In the genomic region with DNA sequence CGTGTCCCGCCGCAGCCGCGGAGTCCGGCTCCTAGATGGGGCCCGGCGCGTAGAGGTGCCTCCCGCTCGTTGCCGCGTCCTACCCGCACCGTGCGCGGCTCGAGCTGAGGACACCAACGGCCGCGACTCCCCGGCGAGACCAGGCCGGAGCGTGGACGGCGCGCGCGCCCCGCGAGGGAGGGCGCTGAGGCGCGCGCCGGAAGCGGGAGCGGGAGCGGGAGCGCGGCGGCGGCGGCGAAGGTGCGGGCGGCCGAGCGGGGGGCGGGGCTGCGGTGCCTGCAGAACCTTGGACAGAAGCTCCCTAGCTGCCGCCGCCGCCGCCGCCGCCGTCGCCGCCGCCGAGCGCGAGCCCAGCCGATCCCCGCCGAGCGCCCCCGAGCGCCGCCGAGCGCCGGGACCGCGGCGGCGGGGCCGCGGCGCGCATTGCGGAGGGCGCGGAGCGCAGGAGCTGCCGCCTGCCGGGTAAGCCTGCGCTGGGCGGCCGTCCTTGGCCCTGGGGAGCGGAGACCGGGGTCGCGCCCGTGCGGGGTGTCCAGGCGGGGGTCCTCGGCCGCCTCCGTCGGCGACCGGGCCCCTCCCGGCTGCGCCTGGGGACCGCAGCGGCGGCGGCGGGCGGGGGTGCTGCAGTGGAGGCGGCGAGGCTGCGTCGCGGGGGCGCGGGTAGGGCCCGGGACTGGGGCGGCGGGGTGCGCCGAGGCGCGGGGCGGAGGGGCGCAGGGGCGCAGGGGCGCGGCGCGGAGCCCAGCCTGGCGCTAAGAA, we compare ENCODE assay signal across 1 cellular context.
TF ChIP-seq lines count a peak whose summit lies in the region.

Gene CDK5R1, plus strand, starts transcription at position 293 of the 759 bp plus-strand sequence. CDS start 628 bp downstream, outside the sequence.

TF ChIP-seq in HepG2, 621 proteins besides CTCF, POLR2A, EP300 and RAD21 (continued from another document):
- no peak for TF ChIP-seq ZNF318 (CRISPR knock-in tag; IDR thresholded peaks at IDR 0.05)
- TF ChIP-seq RBFOX2 (IDR thresholded peaks at IDR 0.05; ENCODE audit: low read depth, low read length): no peak; the same call in 1 of the 2 replicates
- no peak for TF ChIP-seq ZNF362 (CRISPR knock-in tag; IDR thresholded peaks at IDR 0.05; ENCODE audit: borderline replicate concordance)
- no peak for TF ChIP-seq ZNF17 (CRISPR knock-in tag; IDR thresholded peaks at IDR 0.05)
- no peak for TF ChIP-seq ZNF616 (CRISPR knock-in tag; IDR thresholded peaks at IDR 0.05; ENCODE audit: low read depth)
- TF ChIP-seq SP5 (CRISPR knock-in tag; IDR thresholded peaks at IDR 0.05; ENCODE audit: borderline replicate concordance, low read depth): no peak
- TF ChIP-seq YEATS4 (CRISPR knock-in tag; IDR thresholded peaks at IDR 0.05; ENCODE audit: borderline replicate concordance): peak; percentile 78
- TF ChIP-seq MTA3 (CRISPR knock-in tag; IDR thresholded peaks at IDR 0.05): no peak
- TF ChIP-seq KDM5B (CRISPR knock-in tag; IDR thresholded peaks at IDR 0.05; ENCODE audit: borderline replicate concordance): no peak
- TF ChIP-seq MAZ (IDR thresholded peaks at IDR 0.05; ENCODE audit: borderline replicate concordance, low read depth, low read length): no peak
- TF ChIP-seq MAZ (CRISPR knock-in tag; IDR thresholded peaks at IDR 0.05; ENCODE audit: low read depth): 0 out of 2 replicates have a peak, but pooled peaks have one; percentile 46
